ENCODE assay signal across 10 cellular contexts in genomic region chr6:150857906-150858365, GRCh38. TPM values are rescaled to one million over a fixed set of nuclear protein-coding genes. Genes with fewer than 3 reads are reported as not detected.
DNase-seq lines count a peak whose midpoint lies in the region; ATAC-seq and TF ChIP-seq lines count a peak whose summit lies in the region.
"Had no signal": no experiment of that assay in that cellular context is flagged by ENCODE, and none has a peak within 500 bp of the region (broad histone marks: within the 10 kb centered on the region; RNA-seq: fewer than 3 reads in every experiment).

No MANE protein-coding gene starts in this region.

- H3K27me3 ChIP-seq in OCI-LY1 (ENCODE audit: insufficient read depth, low read length) (no peaks in the 10 kb centered on the region), brain microvascular endothelial cell (replicated peaks) (no peaks in the 10 kb centered on the region), lower lobe of right lung (ENCODE audit: low read depth) (no peaks in the 10 kb centered on the region), thymus (ENCODE audit: control insufficient read depth, insufficient read depth) (no peaks in the 10 kb centered on the region)
- H3K27me3 ChIP-seq in naive thymus-derived CD4-positive, alpha-beta T cell (ENCODE audit: control insufficient read depth in 2 of 2, insufficient read depth in 2 of 2, low read length in 2 of 2), result no peaks in the 10 kb centered on the region

- no peaks in the 10 kb centered on the region for H3K9me2 ChIP-seq in OCI-LY1 (ENCODE audit: low read depth, low read length)

- H3K4me3 ChIP-seq in OCI-LY1 (ENCODE audit: low read depth, low read length, poor library complexity, severe bottlenecking) (no peak overlapping the region), brain microvascular endothelial cell (ENCODE audit: low read depth, low read length) (no peak overlapping the region), lower lobe of right lung (no peak overlapping the region), thymus (ENCODE audit: low read length) (no peak overlapping the region)
- no peak overlapping the region for H3K4me3 ChIP-seq in naive thymus-derived CD4-positive, alpha-beta T cell (ENCODE audit: low read length)

- no peak overlapping the region for H3K4me3 Mint-ChIP-seq in naive thymus-derived CD4-positive, alpha-beta T cell
- H3K4me3 Mint-ChIP-seq: T-helper 2 cell treated with Interferon-gamma antibody and Interleukin-4, amounts not matched to agents 5 μg/mL and 100 μg/mL, for 36 hours had no signal

- peaks cover 0 to 4% (median 0%) of the 10 kb centered on the region in 5 donors for H3K36me3 Mint-ChIP-seq in naive thymus-derived CD4-positive, alpha-beta T cell

- H3K36me3 ChIP-seq in OCI-LY1 (ENCODE audit: insufficient read depth, low read length) (peaks cover 17% of the 10 kb centered on the region), brain microvascular endothelial cell (replicated peaks) (no peaks in the 10 kb centered on the region), lower lobe of right lung (no peaks in the 10 kb centered on the region), thymus (ENCODE audit: control insufficient read depth, insufficient read depth) (peaks cover 7% of the 10 kb centered on the region)
- H3K36me3 ChIP-seq in naive thymus-derived CD4-positive, alpha-beta T cell (ENCODE audit: control insufficient read depth in 2 of 3, insufficient read depth in 3 of 3, low read length in 3 of 3), result no peaks in the 10 kb centered on the region

- TF ChIP-seq CTCF in OCI-LY1 (IDR thresholded peaks at IDR 0.05; ENCODE audit: low read length), result no peak
- TF ChIP-seq CTCF in brain microvascular endothelial cell (IDR thresholded peaks at IDR 0.05; ENCODE audit: low read depth, low read length, missing control alignments), result no peak
- no peak for TF ChIP-seq CTCF in lower lobe of right lung (IDR thresholded peaks at IDR 0.05)

- in situ Hi-C loops in brain microvascular endothelial cell (cut with HindIII; ENCODE audit: low pct_ligation_motif_present, low sequenced_read_pairs), result no loop called here

- peaks cover 17 to 40% (median 22%) of the 10 kb centered on the region in 5 donors for H3K27me3 Mint-ChIP-seq in naive thymus-derived CD4-positive, alpha-beta T cell

- intact Hi-C loops in lower lobe of right lung (cut with DNase I), result no loop called here
- intact Hi-C loops in naive thymus-derived CD4-positive, alpha-beta T cell (cut with micrococcal nuclease), result no loop called here

- no peaks in the 10 kb centered on the region for H3F3A ChIP-seq in OCI-LY1 (ENCODE audit: insufficient read depth, low read length)

- no peaks in the 10 kb centered on the region for H3K79me2 ChIP-seq in OCI-LY1 (ENCODE audit: insufficient read depth, low read length)

- whole genome bisulfite sequencing in thymus, result 91% methylated on average over 4 of the region's 4 CpGs

- H3K9me3 Mint-ChIP-seq in naive thymus-derived CD4-positive, alpha-beta T cell, result peaks cover 0 to 3% (median 0%) of the 10 kb centered on the region in 11 donors
- H3K9me3 Mint-ChIP-seq: T-helper 2 cell treated with Interferon-gamma antibody and Interleukin-4, amounts not matched to agents 5 μg/mL and 100 μg/mL, for 36 hours had no signal

- POLR2A ChIA-PET in naive thymus-derived CD4-positive, alpha-beta T cell (lab: Charles Lee), result no interaction called here

- H3K9ac ChIP-seq in OCI-LY1 (ENCODE audit: low read length), result no peak overlapping the region

- no peak overlapping the region for H2AFZ ChIP-seq in OCI-LY1 (ENCODE audit: low read length)

- no peak for DNase-seq in brain microvascular endothelial cell
- DNase-seq in lower lobe of right lung, result no peak
- no peak for DNase-seq in pons (ENCODE audit: low spot score)
- no peak for DNase-seq in activated CD4-positive, alpha-beta T cell treated with anti-CD3 and anti-CD28 coated beads for 1 hour
- no peak for DNase-seq in naive thymus-derived CD4-positive, alpha-beta T cell
- no peak for DNase-seq in NCI-H526 treated with DMSO at 0.1 percent for 48 hours (lab: John Stamatoyannopoulos, UW)
- DNase-seq: NCI-H187 treated with DMSO at 0.1 percent for 48 hours had no signal

- peak; percentile 17 to 44 for ATAC-seq in lower lobe of right lung
- no peak for ATAC-seq in naive thymus-derived CD4-positive, alpha-beta T cell

- CTCF ChIA-PET in naive thymus-derived CD4-positive, alpha-beta T cell (lab: Charles Lee), result no interaction called here

- no peak overlapping the region for H3K4me2 ChIP-seq in OCI-LY1 (ENCODE audit: low read length)

- no peaks in the 10 kb centered on the region for H3K4me1 ChIP-seq in OCI-LY1 (ENCODE audit: insufficient read depth, low read length, severe bottlenecking)
- peaks cover 15% of the 10 kb centered on the region for H3K4me1 ChIP-seq in lower lobe of right lung
- H3K4me1 ChIP-seq in thymus (ENCODE audit: control insufficient read depth, insufficient read depth, low read length), result peaks cover 2% of the 10 kb centered on the region
- no peaks in the 10 kb centered on the region for H3K4me1 ChIP-seq in naive thymus-derived CD4-positive, alpha-beta T cell (ENCODE audit: control insufficient read depth in 2 of 2, insufficient read depth in 2 of 2, low read length in 2 of 2)

- no peaks in the 10 kb centered on the region for H4K20me1 ChIP-seq in OCI-LY1 (ENCODE audit: insufficient read depth, low read length)

- no peaks in the 10 kb centered on the region for H3K9me3 ChIP-seq in OCI-LY1 (ENCODE audit: low read length)
- H3K9me3 ChIP-seq in lower lobe of right lung, result no peaks in the 10 kb centered on the region
- no peaks in the 10 kb centered on the region for H3K9me3 ChIP-seq in thymus (ENCODE audit: control insufficient read depth)
- H3K9me3 ChIP-seq in naive thymus-derived CD4-positive, alpha-beta T cell (ENCODE audit: control insufficient read depth in 2 of 3, low read length in 3 of 3), result no peaks in the 10 kb centered on the region

- H3K27ac ChIP-seq in OCI-LY1 (ENCODE audit: low read depth, low read length, poor library complexity, severe bottlenecking), result peak overlapping the region; percentile 52
- H3K27ac ChIP-seq in brain microvascular endothelial cell, result peak overlapping the region; percentile 100
- peak overlapping the region; percentile 66 for H3K27ac ChIP-seq in lower lobe of right lung
- peak overlapping the region; percentile 53 for H3K27ac ChIP-seq in thymus (ENCODE audit: low read depth)
- H3K27ac ChIP-seq in naive thymus-derived CD4-positive, alpha-beta T cell (ENCODE audit: low read depth, low read length), result no peak overlapping the region

- peaks cover 0 to 24% (median 0%) of the 10 kb centered on the region in 7 donors for H3K4me1 Mint-ChIP-seq in naive thymus-derived CD4-positive, alpha-beta T cell

- no peak overlapping the region for H3K27ac Mint-ChIP-seq in naive thymus-derived CD4-positive, alpha-beta T cell
- H3K27ac Mint-ChIP-seq: T-helper 2 cell treated with Interferon-gamma antibody and Interleukin-4, amounts not matched to agents 5 μg/mL and 100 μg/mL, for 36 hours had no signal

RNA-seq across cellular contexts. Expression of gene MTHFD1L, which starts 7.6 kb away (rescaled TPM):
- total RNA-seq in lower lobe of right lung, result 22.1 TPM
- 16.0 TPM for polyA plus RNA-seq in thymus
- total RNA-seq in naive thymus-derived CD4-positive, alpha-beta T cell, result 10 to 100 TPM in 2 of 5 experiments, 1 to 10 TPM in 3; 6.4 to 57.8 (median 9.3) TPM
- 1 to 10 TPM; 5.7 to 7.8 TPM for polyA plus RNA-seq in naive thymus-derived CD4-positive, alpha-beta T cell
